8 cellular contexts compared by ENCODE assay signal in genomic region chr5:59038169-59039002, GRCh38.
DNase-seq lines count a peak whose midpoint lies in the region; ATAC-seq and TF ChIP-seq lines count a peak whose summit lies in the region.

No MANE protein-coding gene starts in this region.

- peak overlapping the region; percentile 94 to 95 for H3K27ac Mint-ChIP-seq in activated naive CD4-positive, alpha-beta T cell treated with anti-CD3 and anti-CD28 coated beads, Interleukin-2, amount 50 U/mL, for 72 hours

- H3K27me3 ChIP-seq in BLaER1 treated with 17β-estradiol and CSF1 and Interleukin-3, amounts not matched to agents 10 nM and 100 nM: peaks cover 0 to 35% (median 22%) of the 10 kb centered on the region in 11 experiments; a peak in 18 of 22 replicates
- H3K27me3 ChIP-seq in stomach: no peaks in the 10 kb centered on the region

- H4K20me1 ChIP-seq in BLaER1 treated with 17β-estradiol and CSF1 and Interleukin-3, amounts not matched to agents 10 nM and 100 nM: peaks cover 0 to 12% (median 0%) of the 10 kb centered on the region in 11 experiments; a peak in 5 of 22 replicates

- H3K9me3 ChIP-seq in BLaER1 treated with 17β-estradiol and CSF1 and Interleukin-3, amounts not matched to agents 10 nM and 100 nM (replicated peaks in 1 of 11): no peaks in the 10 kb centered on the region
- H3K9me3 ChIP-seq in iPS-18c (ENCODE audit: control insufficient read depth, insufficient read depth, low read length) (no peaks in the 10 kb centered on the region), stomach (no peaks in the 10 kb centered on the region)

- peaks cover 42 to 75% (median 65%) of the 10 kb centered on the region in 10 experiments for H3K4me1 ChIP-seq in BLaER1 treated with 17β-estradiol and CSF1 and Interleukin-3, amounts not matched to agents 10 nM and 100 nM
- peaks cover 31 to 90% (median 57%) of the 10 kb centered on the region in 4 donors for H3K4me1 ChIP-seq in stomach

- no peaks in the 10 kb centered on the region for H3K36me3 ChIP-seq in BLaER1 treated with 17β-estradiol and CSF1 and Interleukin-3, amounts not matched to agents 10 nM and 100 nM
- no peaks in the 10 kb centered on the region for H3K36me3 ChIP-seq in stomach

- peak overlapping the region; percentile 79 to 95 (median 84) for H3K4me3 ChIP-seq in BLaER1 treated with 17β-estradiol and CSF1 and Interleukin-3, amounts not matched to agents 10 nM and 100 nM
- H3K4me3 ChIP-seq in iPS-18c (ENCODE audit: insufficient read depth, low read depth, low read length): peak overlapping the region; percentile 74
- peak overlapping the region; percentile 63 to 86 (median 81) for H3K4me3 ChIP-seq in stomach

- TF ChIP-seq CTCF in stomach (IDR thresholded peaks at IDR 0.05): no peak

- peaks cover 26 to 49% of the 10 kb centered on the region in 2 donors for H3K36me3 Mint-ChIP-seq in activated naive CD4-positive, alpha-beta T cell treated with anti-CD3 and anti-CD28 coated beads, Interleukin-2, amount 50 U/mL, for 72 hours

- DNase-seq in activated naive CD4-positive, alpha-beta T cell treated with anti-CD3 and anti-CD28 coated beads, Interleukin-2, amount 50 U/mL, for 72 hours (ENCODE audit: low spot score in 2 of 2): no peak
- DNase-seq in stomach: no peak
- no peak for DNase-seq in activated effector memory CD4-positive, alpha-beta T cell treated with anti-CD3 and anti-CD28 coated beads, Interleukin-2, amount 50 U/mL, for 16 hours
- no peak for DNase-seq in activated CD4-positive, CD25-positive, alpha-beta regulatory T cell treated with anti-CD3 and anti-CD28 coated beads, Interleukin-2, amount 50 U/mL, for 72 hours

- ATAC-seq in HG02938 (IDR thresholded peaks at IDR 0.05; ENCODE audit: unreplicated experiment): peak; percentile 1
- ATAC-seq in activated naive CD4-positive, alpha-beta T cell treated with anti-CD3 and anti-CD28 coated beads, Interleukin-2, amount 50 U/mL, for 72 hours: peak in 1 of 2 donors; percentile 2
- no peak for ATAC-seq in HG03097 (IDR thresholded peaks at IDR 0.05; ENCODE audit: low FRiP score, unreplicated experiment)

- TF ChIP-seq EP300 in stomach (IDR thresholded peaks at IDR 0.05): no peak

- no peak for TF ChIP-seq POLR2A in stomach (IDR thresholded peaks at IDR 0.05)

- intact Hi-C loops in stomach (cut with DNase I; ENCODE audit: low total_unique reads): no loop called here

- H3K27ac ChIP-seq in BLaER1 treated with 17β-estradiol and CSF1 and Interleukin-3, amounts not matched to agents 10 nM and 100 nM: peak overlapping the region; percentile 76 to 93 (median 87)
- H3K27ac ChIP-seq in stomach: peak overlapping the region; percentile 84 to 95 (median 90)

- 14 to 32% (median 21%) methylated on average over 11 to 13 of the region's 13 CpGs for WGBS in stomach, 5 donors

- peak overlapping the region; percentile 79 to 98 (median 93) for H3K4me2 ChIP-seq in BLaER1 treated with 17β-estradiol and CSF1 and Interleukin-3, amounts not matched to agents 10 nM and 100 nM

- peak overlapping the region; percentile 82 to 92 (median 86) for H3K9ac ChIP-seq in BLaER1 treated with 17β-estradiol and CSF1 and Interleukin-3, amounts not matched to agents 10 nM and 100 nM

- no peaks in the 10 kb centered on the region for H3K9me3 Mint-ChIP-seq in activated naive CD4-positive, alpha-beta T cell treated with anti-CD3 and anti-CD28 coated beads, Interleukin-2, amount 50 U/mL, for 72 hours
